1 cellular context compared by ENCODE assay signal in the genomic region with DNA sequence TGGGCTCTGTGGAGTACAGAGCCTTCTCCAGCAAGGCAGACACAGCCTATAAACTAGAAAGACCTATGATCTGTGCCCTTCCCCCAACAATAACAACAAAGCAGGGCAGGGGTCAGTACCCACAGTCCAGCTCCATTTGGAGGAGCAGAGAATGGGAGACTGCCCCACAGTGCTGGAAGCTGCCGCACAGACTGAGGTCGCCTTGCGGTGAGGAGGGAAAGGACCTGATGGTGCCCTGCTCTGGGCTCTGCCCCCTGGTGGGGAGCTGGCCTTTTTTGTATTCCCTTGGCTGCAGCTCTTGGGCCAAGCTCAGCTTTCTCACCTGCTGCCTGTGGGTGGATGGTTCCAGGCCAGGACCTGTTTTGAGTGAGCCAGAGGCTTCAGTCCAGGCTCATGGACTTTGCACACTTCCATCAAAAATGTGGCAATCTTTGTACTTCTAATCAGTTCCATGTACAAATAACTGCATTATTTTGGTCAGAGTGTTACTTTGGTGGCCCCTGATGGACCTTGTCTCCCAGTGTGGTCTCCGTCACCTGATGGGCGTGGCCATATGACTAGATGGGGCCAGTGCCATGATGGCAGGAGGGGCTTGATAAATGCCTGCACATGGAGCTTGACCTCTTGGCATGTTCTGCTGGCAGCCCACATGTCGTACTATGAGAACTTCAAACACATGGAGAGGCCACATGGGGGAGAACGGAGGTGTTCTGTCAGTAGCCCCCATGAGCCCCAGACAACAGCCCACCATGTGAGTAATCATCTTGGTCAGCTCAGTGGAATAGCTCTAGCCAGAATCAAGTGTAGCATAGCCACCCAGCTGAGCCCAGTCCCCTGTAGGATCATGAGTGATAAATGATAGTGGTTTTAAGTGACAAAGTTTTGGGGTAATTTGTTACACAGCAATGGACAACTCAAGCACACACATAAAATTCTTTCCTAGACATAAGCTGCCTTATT.
TF ChIP-seq lines count a peak whose summit lies in the region.

No MANE protein-coding gene starts in this region.

TF ChIP-seq in endothelial cell of umbilical vein, 7 proteins besides CTCF, POLR2A, EP300 and RAD21:
- TF ChIP-seq POLR2AphosphoS5 (IDR thresholded peaks at IDR 0.05; ENCODE audit: insufficient read depth, low read depth, low read length), result no peak
- TF ChIP-seq, protein P1, sequence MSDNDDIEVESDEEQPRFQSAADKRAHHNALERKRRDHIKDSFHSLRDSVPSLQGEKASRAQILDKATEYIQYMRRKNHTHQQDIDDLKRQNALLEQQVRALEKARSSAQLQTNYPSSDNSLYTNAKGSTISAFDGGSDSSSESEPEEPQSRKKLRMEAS (IDR thresholded peaks at IDR 0.05; ENCODE audit: insufficient read depth, insufficient read length), result no peak
- no peak for TF ChIP-seq EZH2 (IDR thresholded peaks at IDR 0.05; ENCODE audit: borderline replicate concordance, low read depth, low read length, severe bottlenecking)
- no peak for TF ChIP-seq JUN (IDR thresholded peaks at IDR 0.05; ENCODE audit: borderline replicate concordance, insufficient read depth, insufficient read length, low read depth)
- no peak for TF ChIP-seq MYC (IDR thresholded peaks at IDR 0.05; ENCODE audit: low read depth, low read length)
- no peak for TF ChIP-seq FOS (IDR thresholded peaks at IDR 0.05; ENCODE audit: borderline replicate concordance, insufficient read depth, low read length)
- TF ChIP-seq GATA2 (IDR thresholded peaks at IDR 0.05; ENCODE audit: insufficient read depth, insufficient read length, low read depth, low read length), result no peak
